12 cellular contexts compared by ENCODE assay signal in genomic region chr3:183536238-183536880, GRCh38. TPM values are rescaled to one million over a fixed set of nuclear protein-coding genes. Genes with fewer than 3 reads are reported as not detected.
DNase-seq lines count a peak whose midpoint lies in the region; ATAC-seq and TF ChIP-seq lines count a peak whose summit lies in the region.
"Had no signal": no experiment of that assay in that cellular context is flagged by ENCODE, and none has a peak within 500 bp of the region (broad histone marks: within the 10 kb centered on the region; RNA-seq: fewer than 3 reads in every experiment).

No MANE protein-coding gene starts in this region.

- peak overlapping the region; percentile 20 for H3K27ac Mint-ChIP-seq in stimulated activated naive CD8-positive, alpha-beta T cell treated with anti-CD3 and anti-CD28 coated beads, Interleukin-15, Interleukin-2, amounts not matched to agents 100 ng/mL and 50 ng/mL, for 24 hours
- no peak overlapping the region for H3K27ac Mint-ChIP-seq in stimulated activated naive CD8-positive, alpha-beta T cell treated with anti-CD3 and anti-CD28 coated beads, Interleukin-15, amount 100 ng/mL, for 72 hours
- H3K27ac Mint-ChIP-seq: immature natural killer cell, progenitor cell of endocrine pancreas had no signal

- H3K79me2 ChIP-seq in MM.1S (ENCODE audit: low read length) = peaks cover 98% of the 10 kb centered on the region

- H3K4me2 ChIP-seq in MM.1S (ENCODE audit: low read depth, low read length) = peak overlapping the region; percentile 62

- H3K27me3 Mint-ChIP-seq in stimulated activated naive CD8-positive, alpha-beta T cell treated with anti-CD3 and anti-CD28 coated beads, Interleukin-15, Interleukin-2, amounts not matched to agents 100 ng/mL and 50 ng/mL, for 24 hours = no peaks in the 10 kb centered on the region
- H3K27me3 Mint-ChIP-seq in stimulated activated naive CD8-positive, alpha-beta T cell treated with anti-CD3 and anti-CD28 coated beads, Interleukin-15, amount 100 ng/mL, for 72 hours = no peaks in the 10 kb centered on the region

- no peaks in the 10 kb centered on the region for H3K9me3 Mint-ChIP-seq in stimulated activated naive CD8-positive, alpha-beta T cell treated with anti-CD3 and anti-CD28 coated beads, Interleukin-15, Interleukin-2, amounts not matched to agents 100 ng/mL and 50 ng/mL, for 24 hours
- no peaks in the 10 kb centered on the region for H3K9me3 Mint-ChIP-seq in stimulated activated naive CD8-positive, alpha-beta T cell treated with anti-CD3 and anti-CD28 coated beads, Interleukin-15, amount 100 ng/mL, for 72 hours
- H3K9me3 Mint-ChIP-seq: immature natural killer cell had no signal

- H3K4me1 Mint-ChIP-seq in stimulated activated naive CD8-positive, alpha-beta T cell treated with anti-CD3 and anti-CD28 coated beads, Interleukin-15, Interleukin-2, amounts not matched to agents 100 ng/mL and 50 ng/mL, for 24 hours (ENCODE audit: low read depth) = peaks cover 74% of the 10 kb centered on the region
- peaks cover 70% of the 10 kb centered on the region for H3K4me1 Mint-ChIP-seq in stimulated activated naive CD8-positive, alpha-beta T cell treated with anti-CD3 and anti-CD28 coated beads, Interleukin-15, amount 100 ng/mL, for 72 hours

- H3K27me3 ChIP-seq in MM.1S (replicated peaks; ENCODE audit: insufficient read depth, low read length) (no peaks in the 10 kb centered on the region), upper lobe of left lung (no peaks in the 10 kb centered on the region), tibial artery (no peaks in the 10 kb centered on the region)

- no peak for DNase-seq in stimulated activated naive CD8-positive, alpha-beta T cell treated with anti-CD3 and anti-CD28 coated beads, Interleukin-15, amount 100 ng/mL, for 72 hours
- DNase-seq in MM.1S = peak; percentile 97
- DNase-seq in upper lobe of left lung = no peak
- no peak for DNase-seq in tibial artery
- DNase-seq in Right ventricle myocardium inferior (ENCODE audit: missing footprints) = no peak
- DNase-seq in NOMO-1 treated with DMSO at 0.1 percent for 48 hours (lab: John Stamatoyannopoulos, UW; ENCODE audit: unreplicated experiment) = no peak
- DNase-seq: effector CD4-positive, alpha-beta T cell; immature natural killer cell; SHP77 had no signal

- ATAC-seq in stimulated activated naive CD8-positive, alpha-beta T cell treated with anti-CD3 and anti-CD28 coated beads, Interleukin-15, amount 100 ng/mL, for 72 hours = no peak
- ATAC-seq in HG02678 (IDR thresholded peaks at IDR 0.05; ENCODE audit: unreplicated experiment) (peak; percentile 76), upper lobe of left lung (ENCODE audit: low FRiP score in 2 of 2) (no peak), Right ventricle myocardium inferior (no peak)

- no peak overlapping the region for H3K4me3 ChIP-seq in MM.1S (ENCODE audit: low read length)
- no peak overlapping the region for H3K4me3 ChIP-seq in upper lobe of left lung
- H3K4me3 ChIP-seq in tibial artery = no peak overlapping the region

- peaks cover 88% of the 10 kb centered on the region for H3K4me1 ChIP-seq in MM.1S (ENCODE audit: low read length)
- peaks cover 2 to 56% (median 28%) of the 10 kb centered on the region in 4 donors for H3K4me1 ChIP-seq in upper lobe of left lung
- H3K4me1 ChIP-seq in tibial artery = peaks cover 0 to 4% (median 0%) of the 10 kb centered on the region in 4 donors

- 80 to 85% methylated on average over 6 to 9 of the region's 9 CpGs for WGBS in upper lobe of left lung, 2 donors

- TF ChIP-seq POLR2A in upper lobe of left lung (IDR thresholded peaks at IDR 0.05) = no peak

- intact Hi-C loops in tibial artery (cut with DNase I; ENCODE audit: low total_unique reads) = no loop called here
- intact Hi-C loops in Right ventricle myocardium inferior (cut with DNase I) = no loop called here

- no peak overlapping the region for H3K4me3 Mint-ChIP-seq in stimulated activated naive CD8-positive, alpha-beta T cell treated with anti-CD3 and anti-CD28 coated beads, Interleukin-15, Interleukin-2, amounts not matched to agents 100 ng/mL and 50 ng/mL, for 24 hours
- H3K4me3 Mint-ChIP-seq in stimulated activated naive CD8-positive, alpha-beta T cell treated with anti-CD3 and anti-CD28 coated beads, Interleukin-15, amount 100 ng/mL, for 72 hours = no peak overlapping the region
- H3K4me3 Mint-ChIP-seq: immature natural killer cell had no signal

- no peak overlapping the region for H2AFZ ChIP-seq in MM.1S (ENCODE audit: low read length)

- peak overlapping the region; percentile 66 for H3K27ac ChIP-seq in MM.1S (ENCODE audit: low read length)
- peak overlapping the region in 3 of 4 donors; percentile 20 to 73 (median 72) for H3K27ac ChIP-seq in upper lobe of left lung
- no peak overlapping the region for H3K27ac ChIP-seq in tibial artery

- peaks cover 26% of the 10 kb centered on the region for H3K36me3 Mint-ChIP-seq in stimulated activated naive CD8-positive, alpha-beta T cell treated with anti-CD3 and anti-CD28 coated beads, Interleukin-15, Interleukin-2, amounts not matched to agents 100 ng/mL and 50 ng/mL, for 24 hours (ENCODE audit: low read depth)
- H3K36me3 Mint-ChIP-seq: immature natural killer cell had no signal

- peaks cover 46% of the 10 kb centered on the region for H3F3A ChIP-seq in MM.1S (ENCODE audit: insufficient read depth, low read length)

- no peaks in the 10 kb centered on the region for H4K20me1 ChIP-seq in MM.1S (ENCODE audit: insufficient read depth, low read length)

- H3K36me3 ChIP-seq in MM.1S (replicated peaks; ENCODE audit: insufficient read depth, low read length) (0 out of 2 replicates have a peak, but pooled peaks cover 6% of the 10 kb centered on the region), upper lobe of left lung (no peaks in the 10 kb centered on the region), tibial artery (no peaks in the 10 kb centered on the region)

- no peak for TF ChIP-seq EP300 in upper lobe of left lung (IDR thresholded peaks at IDR 0.05)

- H3K9ac ChIP-seq in MM.1S (ENCODE audit: low read length) = peak overlapping the region; percentile 19; the same call in 1 of the 2 replicates

- TF ChIP-seq CTCF in MM.1S (IDR thresholded peaks at IDR 0.05; ENCODE audit: low read length) (peak; percentile 54), upper lobe of left lung (IDR thresholded peaks at IDR 0.05) (peak in 1 of 6 experiments; percentile 14), tibial artery (IDR thresholded peaks at IDR 0.05) (no peak)

- H3K9me2 ChIP-seq in MM.1S (replicated peaks; ENCODE audit: insufficient read depth, low read length) = no peaks in the 10 kb centered on the region

- no peaks in the 10 kb centered on the region for H3K9me3 ChIP-seq in MM.1S (replicated peaks; ENCODE audit: insufficient read depth, low read length)
- H3K9me3 ChIP-seq in upper lobe of left lung = no peaks in the 10 kb centered on the region
- no peaks in the 10 kb centered on the region for H3K9me3 ChIP-seq in tibial artery

RNA-seq across cellular contexts. Expression of gene KLHL6, which starts 19.1 kb away (rescaled TPM):
- total RNA-seq in upper lobe of left lung (10 to 100 TPM; 15.2 to 77.5 (median 25.6) TPM), Right ventricle myocardium inferior (0.97 TPM)

Comparison
In these comparisons a context has a peak if more than half of its experiments do, and no peak if none do; other contexts are left out.
1. H3K27ac ChIP-seq: peak in MM.1S (single experiment) and upper lobe of left lung (3 of 4); none in tibial artery (0 of 2).